Comparison of ENCODE assay signal across 21 cellular contexts in the genomic region with DNA sequence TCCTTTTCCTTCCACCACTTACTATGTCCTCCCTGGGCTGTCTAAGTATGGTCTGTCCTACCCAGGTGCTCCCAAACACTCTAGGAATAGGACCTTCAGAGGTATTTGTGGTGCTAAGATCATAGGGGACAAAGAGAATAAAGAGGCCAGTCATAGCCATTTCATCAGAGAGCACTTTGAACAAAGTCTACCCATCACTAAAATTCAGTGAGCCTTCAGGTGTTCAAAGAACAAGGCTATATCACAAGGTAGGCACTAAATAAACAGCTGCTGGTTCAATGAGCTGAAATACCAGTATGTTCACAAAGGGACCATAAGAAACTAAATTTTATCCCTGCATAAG. TPM values are rescaled to one million over a fixed set of nuclear protein-coding genes. Genes with fewer than 3 reads are reported as not detected.
A peak's percentile ranks its signal among the peaks of the same experiment; 100 is the strongest.
DNase-seq lines count a peak whose midpoint lies in the region; ATAC-seq and TF ChIP-seq lines count a peak whose summit lies in the region.
"Had no signal": no experiment of that assay in that cellular context is flagged by ENCODE, and none has a peak within 500 bp of the region (broad histone marks: within the 10 kb centered on the region; RNA-seq: fewer than 3 reads in every experiment).

No MANE protein-coding gene starts in this region.

- H3K9me3 Mint-ChIP-seq in HFFc6, result no peaks in the 10 kb centered on the region
- no peaks in the 10 kb centered on the region for H3K9me3 Mint-ChIP-seq in activated naive CD8-positive, alpha-beta T cell (ENCODE audit: low read depth)
- H3K9me3 Mint-ChIP-seq in natural killer cell, result no peaks in the 10 kb centered on the region
- no peaks in the 10 kb centered on the region for H3K9me3 Mint-ChIP-seq in T-helper 2 cell treated with Interferon-gamma antibody and Interleukin-4, amounts not matched to agents 5 μg/mL and 100 μg/mL, for 36 hours
- H3K9me3 Mint-ChIP-seq: type B pancreatic cell had no signal

- H3K36me3 ChIP-seq in ACC112 (ENCODE audit: insufficient read depth, low read length), result peaks cover 4% of the 10 kb centered on the region; the same call in 1 of the 2 replicates

- no peak overlapping the region for H2AFZ ChIP-seq in ACC112 (ENCODE audit: low read length, unreplicated experiment)

- ATAC-seq in natural killer cell (no peak), HG02970 (IDR thresholded peaks at IDR 0.05; ENCODE audit: low FRiP score, unreplicated experiment) (no peak)
- ATAC-seq: sciatic nerve had no signal

- intact Hi-C loops in natural killer cell (cut with micrococcal nuclease), result no loop called here

- H3K27me3 Mint-ChIP-seq in HFFc6 (ENCODE audit: insufficient read depth), result peaks cover 8% of the 10 kb centered on the region
- no peaks in the 10 kb centered on the region for H3K27me3 Mint-ChIP-seq in activated naive CD8-positive, alpha-beta T cell
- no peaks in the 10 kb centered on the region for H3K27me3 Mint-ChIP-seq in natural killer cell (ENCODE audit: low read depth in 2 of 2)
- no peaks in the 10 kb centered on the region for H3K27me3 Mint-ChIP-seq in T-helper 2 cell treated with Interferon-gamma antibody and Interleukin-4, amounts not matched to agents 5 μg/mL and 100 μg/mL, for 36 hours (ENCODE audit: low read depth)
- H3K27me3 Mint-ChIP-seq: type B pancreatic cell had no signal

- peaks cover 38% of the 10 kb centered on the region; the same call in 1 of the 2 replicates for H3K36me3 Mint-ChIP-seq in HFFc6 (ENCODE audit: low read depth)
- H3K36me3 Mint-ChIP-seq in activated naive CD8-positive, alpha-beta T cell, result peaks cover 12% of the 10 kb centered on the region
- H3K36me3 Mint-ChIP-seq in natural killer cell, result no peaks in the 10 kb centered on the region
- peaks cover 36% of the 10 kb centered on the region for H3K36me3 Mint-ChIP-seq in T-helper 2 cell treated with Interferon-gamma antibody and Interleukin-4, amounts not matched to agents 5 μg/mL and 100 μg/mL, for 36 hours (ENCODE audit: low read depth)

- H3K4me1 Mint-ChIP-seq in HFFc6 (ENCODE audit: low read depth) (peaks cover 61% of the 10 kb centered on the region), natural killer cell (peaks cover 44 to 45% of the 10 kb centered on the region in 2 donors)
- H3K4me1 Mint-ChIP-seq in activated naive CD8-positive, alpha-beta T cell (ENCODE audit: low read depth), result peaks cover 50% of the 10 kb centered on the region
- H3K4me1 Mint-ChIP-seq in T-helper 2 cell treated with Interferon-gamma antibody and Interleukin-4, amounts not matched to agents 5 μg/mL and 100 μg/mL, for 36 hours (ENCODE audit: low read depth), result peaks cover 44% of the 10 kb centered on the region

- peak overlapping the region; percentile 74; the same call in 1 of the 2 replicates for H3K27ac ChIP-seq in ACC112 (ENCODE audit: low read depth, low read length)
- H3K27ac ChIP-seq: KMS-11, SJCRH30 had no signal

- in situ Hi-C loops in GM13977 (cut with MboI; ENCODE audit: low pct_unique_long_range_greater_than_20kb, low sequenced_read_pairs, unreplicated experiment), result no loop called here

- H3K27me3 ChIP-seq in ACC112 (ENCODE audit: insufficient read depth, low read length), result no peaks in the 10 kb centered on the region
- H3K27me3 ChIP-seq: SJCRH30 had no signal

- no peak overlapping the region for H3K4me3 ChIP-seq in ACC112 (ENCODE audit: low read depth, low read length)
- H3K4me3 ChIP-seq: SJCRH30 had no signal

- H3K4me3 Mint-ChIP-seq in HFFc6 (no peak overlapping the region), natural killer cell (no peak overlapping the region)
- no peak overlapping the region for H3K4me3 Mint-ChIP-seq in activated naive CD8-positive, alpha-beta T cell
- no peak overlapping the region for H3K4me3 Mint-ChIP-seq in T-helper 2 cell treated with Interferon-gamma antibody and Interleukin-4, amounts not matched to agents 5 μg/mL and 100 μg/mL, for 36 hours
- H3K4me3 Mint-ChIP-seq: type B pancreatic cell had no signal

- H3K4me1 ChIP-seq in ACC112 (ENCODE audit: control insufficient read depth, insufficient read depth, low read length, unreplicated experiment), result peaks cover 39% of the 10 kb centered on the region

- peaks cover 3% of the 10 kb centered on the region for H3K79me2 ChIP-seq in ACC112 (ENCODE audit: control insufficient read depth, insufficient read depth, low read length, unreplicated experiment)

- DNase-seq in HFFc6 (no peak), natural killer cell (no peak), DMS 273 treated with DMSO at 0.1 percent for 48 hours (lab: John Stamatoyannopoulos, UW) (no peak), GM13977 (ENCODE audit: low spot score) (no peak)
- no peak for DNase-seq in T-helper 2 cell treated with Interferon-gamma antibody and Interleukin-4, amounts not matched to agents 5 μg/mL and 100 μg/mL, for 36 hours (ENCODE audit: low spot score)
- DNase-seq: activated CD4-positive, alpha-beta T cell treated with anti-CD3 and anti-CD28 coated beads for 48 hours; anterior cingulate cortex; Calu3; mammary epithelial cell; NCI-H1417; NCI-H2227 treated with DMSO at 0.1 percent for 48 hours; stimulated activated CD4-positive, alpha-beta T cell treated with anti-CD3 and anti-CD28 coated beads, Interleukin-4, amount 100 ng/mL, for 1 hour; stimulated activated CD8-positive, alpha-beta memory T cell treated with anti-CD3 and anti-CD28 coated beads, Interleukin-4, amount 100 ng/mL, for 48 hours; T1000 had no signal

- H3K27ac Mint-ChIP-seq in HFFc6 (peak overlapping the region; percentile 86), natural killer cell (peak overlapping the region; percentile 87 to 90)
- H3K27ac Mint-ChIP-seq in activated naive CD8-positive, alpha-beta T cell, result peak overlapping the region; percentile 84
- H3K27ac Mint-ChIP-seq in T-helper 2 cell treated with Interferon-gamma antibody and Interleukin-4, amounts not matched to agents 5 μg/mL and 100 μg/mL, for 36 hours, result no peak overlapping the region
- H3K27ac Mint-ChIP-seq: type B pancreatic cell had no signal

- TF ChIP-seq CTCF in HFFc6 (IDR thresholded peaks at IDR 0.05) (no peak), natural killer cell (IDR thresholded peaks at IDR 0.05) (no peak), GM13977 (IDR thresholded peaks at IDR 0.05; ENCODE audit: extremely low read depth, insufficient read depth, missing control alignments) (no peak)

RNA-seq across cellular contexts. Expression of a gene that starts 38.8 kb away (rescaled TPM):
- 1 to 10 TPM; 5.3 to 7.6 (median 5.8) TPM for total RNA-seq in HFFc6 (2021; fragmentation: NEBNext Ultra II Directional; extraction: Animal tissue kit (Norgen Biotek cat#: 25700))
- 100 to 1,000 TPM; 453 to 536 (median 532) TPM for total RNA-seq in natural killer cell

RNA-seq across cellular contexts. Expression of a gene that starts 41.7 kb away (rescaled TPM):
- total RNA-seq in HFFc6 (2021; fragmentation: NEBNext Ultra II Directional; extraction: Animal tissue kit (Norgen Biotek cat#: 25700)), result 10 to 100 TPM; 21.3 to 27.9 (median 27.2) TPM
- 100 to 1,000 TPM; 104 to 114 (median 111) TPM for total RNA-seq in natural killer cell

Comparison
In these comparisons a context has a peak if more than half of its experiments do, and no peak if none do; other contexts are left out.
1. RNA of a gene that starts 38.8 kb away (total RNA-seq): 453 to 536 TPM in natural killer cell; 5.3 to 7.6 TPM in HFFc6; every median in the first group is over 10 times any median in the second.